In the genomic region with DNA sequence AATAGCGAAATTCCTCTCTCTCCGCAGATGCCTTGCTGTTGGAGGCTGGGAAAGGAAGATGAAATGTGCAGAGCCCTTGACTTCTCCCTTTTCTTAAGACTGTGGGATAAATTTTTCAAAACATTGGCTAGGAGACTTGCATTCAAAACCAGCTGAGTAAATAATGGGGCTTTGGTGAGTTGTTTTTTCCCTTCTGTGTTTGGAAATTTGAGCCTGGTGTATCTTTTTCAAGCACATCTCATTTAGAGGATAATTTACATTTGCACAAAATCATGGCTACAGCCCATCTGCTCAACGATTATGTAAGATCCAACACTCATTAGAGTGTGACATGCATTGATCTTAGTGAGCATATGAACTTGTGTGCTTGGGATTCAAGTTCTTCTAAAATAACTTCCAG, we compare ENCODE assay signal across 18 cellular contexts.
DNase-seq lines count a peak whose midpoint lies in the region; ATAC-seq, FAIRE-seq and TF ChIP-seq lines count a peak whose summit lies in the region.
"Had no signal": no experiment of that assay in that cellular context is flagged by ENCODE, and none has a peak within 500 bp of the region (broad histone marks: within the 10 kb centered on the region; RNA-seq: fewer than 3 reads in every experiment).

No MANE protein-coding gene starts in this region.

- no peak overlapping the region for H3K4me3 ChIP-seq in astrocyte (ENCODE audit: insufficient read depth, low read depth, low read length)
- H3K4me3 ChIP-seq: HAP-1 had no signal

- no peak overlapping the region for H3K4me3 Mint-ChIP-seq in astrocyte (ENCODE audit: unreplicated experiment)
- no peak overlapping the region for H3K4me3 Mint-ChIP-seq in activated CD4-positive, alpha-beta memory T cell treated with anti-CD3 and anti-CD28 coated beads, Interleukin-2, amount 10 ng/mL, durations not matched to agents 7 days and 5 days
- H3K4me3 Mint-ChIP-seq: activated CD4-positive, alpha-beta memory T cell treated with anti-CD3 and anti-CD28 coated beads for 36 hours; central memory CD8-positive, alpha-beta T cell; stimulated activated memory B cell treated with anti-CD40 and anti-IgM and Interleukin-4, amounts not matched to agents 10 μg/mL and 1 μg/mL and 100 μg/mL, for 72 hours had no signal

- POLR2A ChIA-PET in activated CD4-positive, alpha-beta memory T cell treated with anti-CD3 and anti-CD28 coated beads, Interleukin-2, amount 10 ng/mL, durations not matched to agents 7 days and 5 days (lab: Charles Lee) = interaction anchor here (1.0 kb wide), 1 partner anchor 293 kb away, joined by 3 read pairs; the partner anchor contains the start of gene NARS1

- peaks cover 4% of the 10 kb centered on the region for H3K9me3 Mint-ChIP-seq in astrocyte (ENCODE audit: unreplicated experiment)
- no peaks in the 10 kb centered on the region for H3K9me3 Mint-ChIP-seq in activated CD4-positive, alpha-beta memory T cell treated with anti-CD3 and anti-CD28 coated beads, Interleukin-2, amount 10 ng/mL, durations not matched to agents 7 days and 5 days
- H3K9me3 Mint-ChIP-seq: activated CD4-positive, alpha-beta memory T cell treated with anti-CD3 and anti-CD28 coated beads for 36 hours; central memory CD8-positive, alpha-beta T cell had no signal

- no peaks in the 10 kb centered on the region for H3K36me3 ChIP-seq in astrocyte (ENCODE audit: insufficient read depth, low read length)
- H3K36me3 ChIP-seq: BE2C, HAP-1 had no signal

- H3K79me2 ChIP-seq in astrocyte (ENCODE audit: insufficient read depth, low read length) = no peaks in the 10 kb centered on the region
- H3K79me2 ChIP-seq: parathyroid adenoma had no signal

- H3K36me3 Mint-ChIP-seq in astrocyte (ENCODE audit: low read depth, unreplicated experiment) = peaks cover 2% of the 10 kb centered on the region
- H3K36me3 Mint-ChIP-seq in activated CD4-positive, alpha-beta memory T cell treated with anti-CD3 and anti-CD28 coated beads, Interleukin-2, amount 10 ng/mL, durations not matched to agents 7 days and 5 days (ENCODE audit: low read depth) = no peaks in the 10 kb centered on the region
- H3K36me3 Mint-ChIP-seq: activated CD4-positive, alpha-beta memory T cell treated with anti-CD3 and anti-CD28 coated beads for 36 hours; stimulated activated memory B cell treated with anti-CD40 and anti-IgM and Interleukin-4, amounts not matched to agents 10 μg/mL and 1 μg/mL and 100 μg/mL, for 72 hours had no signal

- no peaks in the 10 kb centered on the region for H3K9me3 ChIP-seq in astrocyte (ENCODE audit: insufficient read depth, low read depth, low read length)
- H3K9me3 ChIP-seq: BE2C, HAP-1 had no signal

- peaks cover 7% of the 10 kb centered on the region for H3K4me1 ChIP-seq in astrocyte (ENCODE audit: insufficient read depth, low read length)
- H3K4me1 ChIP-seq: BE2C, HAP-1 had no signal

- no peak for ATAC-seq in GM19023 (IDR thresholded peaks at IDR 0.05; ENCODE audit: unreplicated experiment)
- ATAC-seq in GM19397 (IDR thresholded peaks at IDR 0.05; ENCODE audit: unreplicated experiment) = no peak
- ATAC-seq: stimulated activated memory B cell treated with anti-CD40 and anti-IgM and Interleukin-4, amounts not matched to agents 10 μg/mL and 1 μg/mL and 100 μg/mL, for 72 hours had no signal

- H3K27ac Mint-ChIP-seq in astrocyte (ENCODE audit: unreplicated experiment) = no peak overlapping the region
- no peak overlapping the region for H3K27ac Mint-ChIP-seq in activated CD4-positive, alpha-beta memory T cell treated with anti-CD3 and anti-CD28 coated beads, Interleukin-2, amount 10 ng/mL, durations not matched to agents 7 days and 5 days
- H3K27ac Mint-ChIP-seq: activated CD4-positive, alpha-beta memory T cell treated with anti-CD3 and anti-CD28 coated beads for 36 hours; stimulated activated memory B cell treated with anti-CD40 and anti-IgM and Interleukin-4, amounts not matched to agents 10 μg/mL and 1 μg/mL and 100 μg/mL, for 72 hours had no signal

- CTCF ChIA-PET in activated CD4-positive, alpha-beta memory T cell treated with anti-CD3 and anti-CD28 coated beads, Interleukin-2, amount 10 ng/mL, durations not matched to agents 7 days and 5 days (lab: Charles Lee) = interaction anchor here (1.6 kb wide), 1 partner anchor 33 kb away, joined by 4 read pairs; no protein-coding TSS in a partner anchor

- peak; percentile 80 for DNase-seq in DMS53 treated with DMSO at 0.1 percent for 48 hours (lab: John Stamatoyannopoulos, UW; ENCODE audit: unreplicated experiment)
- DNase-seq in NCI-H2107 (lab: John Stamatoyannopoulos, UW) = peak; percentile 64
- DNase-seq in astrocyte (ENCODE audit: low read depth) = peak; percentile 22
- DNase-seq in myocyte (ENCODE audit: low read depth) = peak; percentile 39
- no peak for DNase-seq in NCI-H2081 treated with DMSO at 0.1 percent for 48 hours (lab: John Stamatoyannopoulos, UW)
- no peak for DNase-seq in activated CD4-positive, alpha-beta memory T cell treated with anti-CD3 and anti-CD28 coated beads, Interleukin-2, amount 10 ng/mL, durations not matched to agents 7 days and 5 days
- DNase-seq: activated CD4-positive, alpha-beta memory T cell treated with anti-CD3 and anti-CD28 coated beads for 36 hours; activated gamma-delta T cell; erythroblast had no signal

- H4K20me1 ChIP-seq in astrocyte (ENCODE audit: insufficient read depth, low read length) = no peaks in the 10 kb centered on the region

- FAIRE-seq in astrocyte (lab: Jason Lieb, UNC) = no peak
- FAIRE-seq: G401.6, HepG2 had no signal

- H3K9ac ChIP-seq in astrocyte (ENCODE audit: low read length) = no peak overlapping the region
- H3K9ac ChIP-seq: parathyroid adenoma had no signal

- H3K4me2 ChIP-seq in astrocyte (ENCODE audit: low read length) = no peak overlapping the region

- H3K27me3 ChIP-seq in astrocyte (ENCODE audit: insufficient read depth, low read length) = no peaks in the 10 kb centered on the region
- H3K27me3 ChIP-seq: BE2C had no signal

- H3K27ac ChIP-seq in astrocyte (ENCODE audit: low read depth, low read length) = no peak overlapping the region
- H3K27ac ChIP-seq: parathyroid adenoma had no signal

- H2AFZ ChIP-seq in astrocyte (ENCODE audit: low read depth, low read length) = no peak overlapping the region
- H2AFZ ChIP-seq: parathyroid adenoma had no signal

- no peaks in the 10 kb centered on the region for H3K4me1 Mint-ChIP-seq in astrocyte (ENCODE audit: low read depth, unreplicated experiment)
- H3K4me1 Mint-ChIP-seq in activated CD4-positive, alpha-beta memory T cell treated with anti-CD3 and anti-CD28 coated beads, Interleukin-2, amount 10 ng/mL, durations not matched to agents 7 days and 5 days = peaks cover 14% of the 10 kb centered on the region

- no peak for TF ChIP-seq CTCF in astrocyte (IDR thresholded peaks at IDR 0.05; ENCODE audit: insufficient read depth, low read depth, low read length)

- H3K27me3 Mint-ChIP-seq in astrocyte (ENCODE audit: low read depth, unreplicated experiment) = peaks cover 3% of the 10 kb centered on the region
- peaks cover 8% of the 10 kb centered on the region for H3K27me3 Mint-ChIP-seq in activated CD4-positive, alpha-beta memory T cell treated with anti-CD3 and anti-CD28 coated beads, Interleukin-2, amount 10 ng/mL, durations not matched to agents 7 days and 5 days
- H3K27me3 Mint-ChIP-seq: stimulated activated memory B cell treated with anti-CD40 and anti-IgM and Interleukin-4, amounts not matched to agents 10 μg/mL and 1 μg/mL and 100 μg/mL, for 72 hours had no signal

Comparison
In these comparisons a context has a peak if more than half of its experiments do, and no peak if none do; other contexts are left out.
1. DNase-seq: peak in DMS53 treated with DMSO at 0.1 percent for 48 hours (single experiment), NCI-H2107 (single experiment), astrocyte (single experiment) and myocyte (single experiment); none in NCI-H2081 treated with DMSO at 0.1 percent for 48 hours (single experiment) and activated CD4-positive, alpha-beta memory T cell treated with anti-CD3 and anti-CD28 coated beads, Interleukin-2, amount 10 ng/mL, durations not matched to agents 7 days and 5 days (single experiment).